9 cellular contexts compared by ENCODE assay signal in the genomic region with DNA sequence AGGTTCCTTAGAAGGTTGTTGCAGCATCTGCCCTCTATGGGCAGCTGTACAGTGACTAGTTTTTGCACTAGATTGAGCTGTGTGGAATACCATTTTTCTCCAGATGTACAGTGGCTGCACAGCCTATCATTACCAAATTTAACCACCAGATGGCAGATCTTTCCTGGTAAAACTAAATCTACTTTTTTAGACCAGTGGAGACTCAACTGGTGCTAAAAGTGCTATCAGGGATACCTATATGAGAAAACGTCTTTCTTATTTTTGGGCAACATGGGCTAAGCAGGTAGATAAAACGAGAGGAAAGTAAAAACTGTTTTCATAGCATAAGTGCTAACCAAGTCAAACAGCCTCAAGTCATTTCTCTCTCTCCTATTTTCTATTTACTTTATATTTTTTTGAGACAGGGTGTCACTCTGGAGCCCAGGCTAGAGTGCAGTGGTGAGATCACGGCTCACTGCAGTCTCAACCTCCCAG. TPM values are rescaled to one million over a fixed set of nuclear protein-coding genes. Genes with fewer than 3 reads are reported as not detected.
DNase-seq lines count a peak whose midpoint lies in the region; ATAC-seq and TF ChIP-seq lines count a peak whose summit lies in the region.
"Had no signal": no experiment of that assay in that cellular context is flagged by ENCODE, and none has a peak within 500 bp of the region (broad histone marks: within the 10 kb centered on the region; RNA-seq: fewer than 3 reads in every experiment).

No MANE protein-coding gene starts in this region.

- H3K4me3 ChIP-seq in CD8-positive, alpha-beta T cell (ENCODE audit: low read depth, low read length): no peak overlapping the region
- no peak overlapping the region for H3K4me3 ChIP-seq in ascending aorta
- no peak overlapping the region for H3K4me3 ChIP-seq in hepatocyte
- no peak overlapping the region for H3K4me3 ChIP-seq in spleen

- TF ChIP-seq POLR2A in spleen (IDR thresholded peaks at IDR 0.05): no peak

- intact Hi-C loops in CD8-positive, alpha-beta T cell (cut with DNase I, micrococcal nuclease): loop anchor here (1.0 to 5.0 kb wide), 4 partner anchors 212 to 1085 kb away; no protein-coding TSS in a partner anchor
- intact Hi-C loops in ascending aorta (cut with DNase I): loop anchor here (1.0 to 5.0 kb wide), 3 partner anchors 222 to 478 kb away; no protein-coding TSS in a partner anchor
- intact Hi-C loops in spleen (cut with DNase I; ENCODE audit: low total_unique reads): loop anchor here (10.0 kb wide), 1 partner anchor 475 kb away; no protein-coding TSS in a partner anchor

- WGBS in hepatocyte (ENCODE audit: low lambda C conversion rate, missing lambda C conversion rate): 54% methylated on average over 3 of the region's 3 CpGs
- 31 to 48% (median 35%) methylated on average over 3 of the region's 3 CpGs for WGBS in spleen, 5 donors

- H3K4me3 Mint-ChIP-seq in CD8-positive, alpha-beta T cell: no peak overlapping the region

- no peak overlapping the region for H3K27ac ChIP-seq in CD8-positive, alpha-beta T cell (ENCODE audit: low read depth, low read length)
- H3K27ac ChIP-seq in ascending aorta: no peak overlapping the region
- no peak overlapping the region for H3K27ac ChIP-seq in hepatocyte
- no peak overlapping the region for H3K27ac ChIP-seq in spleen

- ATAC-seq in CD8-positive, alpha-beta T cell: no peak
- ATAC-seq in GM18907 (IDR thresholded peaks at IDR 0.05; ENCODE audit: unreplicated experiment): peak; percentile 88
- ATAC-seq in HG03354 (IDR thresholded peaks at IDR 0.05; ENCODE audit: poor library complexity, severe bottlenecking, unreplicated experiment): peak; percentile 84

- no peaks in the 10 kb centered on the region for H4K20me1 ChIP-seq in hepatocyte (ENCODE audit: insufficient read depth, poor library complexity, severe bottlenecking)

- no peak overlapping the region for H2AFZ ChIP-seq in hepatocyte

- H3K79me2 ChIP-seq in hepatocyte: no peaks in the 10 kb centered on the region

- no peaks in the 10 kb centered on the region for H3K9me3 ChIP-seq in CD8-positive, alpha-beta T cell (ENCODE audit: low read length)
- H3K9me3 ChIP-seq in ascending aorta (no peaks in the 10 kb centered on the region), hepatocyte (ENCODE audit: low read depth) (no peaks in the 10 kb centered on the region), spleen (no peaks in the 10 kb centered on the region)

- H3K4me1 Mint-ChIP-seq in CD8-positive, alpha-beta T cell (ENCODE audit: low read depth): no peaks in the 10 kb centered on the region

- no peaks in the 10 kb centered on the region for H3K4me1 ChIP-seq in CD8-positive, alpha-beta T cell (ENCODE audit: insufficient read depth, low read length)
- H3K4me1 ChIP-seq in ascending aorta (no peaks in the 10 kb centered on the region), hepatocyte (ENCODE audit: insufficient read depth) (no peaks in the 10 kb centered on the region), spleen (no peaks in the 10 kb centered on the region)

- CTCF ChIA-PET in CD8-positive, alpha-beta T cell (lab: Charles Lee): interaction anchor here (0.9 to 3.3 kb wide), 6 partner anchors 9 to 479 kb away, joined by 3 to 14 read pairs (median 6); no protein-coding TSS in a partner anchor

- no peaks in the 10 kb centered on the region for H3K36me3 Mint-ChIP-seq in CD8-positive, alpha-beta T cell

- H3K27me3 Mint-ChIP-seq in CD8-positive, alpha-beta T cell (ENCODE audit: low read depth): peaks cover 5% of the 10 kb centered on the region

- no peaks in the 10 kb centered on the region for H3K27me3 ChIP-seq in CD8-positive, alpha-beta T cell (ENCODE audit: insufficient read depth, low read length)
- H3K27me3 ChIP-seq in ascending aorta (no peaks in the 10 kb centered on the region), hepatocyte (no peaks in the 10 kb centered on the region), spleen (replicated peaks in 1 of 7) (no peaks in the 10 kb centered on the region)

- H3K36me3 ChIP-seq in CD8-positive, alpha-beta T cell (ENCODE audit: insufficient read depth, low read length): no peaks in the 10 kb centered on the region
- H3K36me3 ChIP-seq in ascending aorta (no peaks in the 10 kb centered on the region), hepatocyte (replicated peaks; ENCODE audit: insufficient read depth, low read depth) (no peaks in the 10 kb centered on the region), spleen (no peaks in the 10 kb centered on the region)

- no peaks in the 10 kb centered on the region for H3K9me3 Mint-ChIP-seq in CD8-positive, alpha-beta T cell

- H3K4me2 ChIP-seq in hepatocyte: no peak overlapping the region

- TF ChIP-seq CTCF in CD8-positive, alpha-beta T cell (IDR thresholded peaks at IDR 0.05): peak; percentile 62
- peak; percentile 73 to 81 (median 79) for TF ChIP-seq CTCF in ascending aorta (IDR thresholded peaks at IDR 0.05)
- TF ChIP-seq CTCF in hepatocyte (IDR thresholded peaks at IDR 0.05; ENCODE audit: poor library complexity): peak; percentile 86
- TF ChIP-seq CTCF in spleen (IDR thresholded peaks at IDR 0.05 in 8 of 11, conservative IDR thresholded peaks at IDR 0.05 in 3 of 11): peak; percentile 49 to 88 (median 80)

- DNase-seq in CD8-positive, alpha-beta T cell: no peak
- DNase-seq in NCI-H460 (ENCODE audit: extremely low read depth, low read depth) (peak; percentile 51), ascending aorta (ENCODE audit: low spot score in 2 of 2) (no peak), hepatocyte (ENCODE audit: low spot score) (peak; percentile 80), spleen (no peak), activated T-cell treated with anti-CD3 and anti-CD28 coated beads for 4 hours (no peak)

- POLR2A ChIA-PET in CD8-positive, alpha-beta T cell (lab: Charles Lee): no interaction called here

- H3K9me2 ChIP-seq in hepatocyte (replicated peaks; ENCODE audit: insufficient read depth): no peaks in the 10 kb centered on the region

- H3K27ac Mint-ChIP-seq in CD8-positive, alpha-beta T cell: no peak overlapping the region

RNA-seq across cellular contexts. Expression of gene IGSF10, which starts 21.2 kb away (rescaled TPM):
- total RNA-seq in CD8-positive, alpha-beta T cell: not detected
- 0.14 and 0.15 TPM in 2 replicates for total RNA-seq in NCI-H460 (2014; rRNA removed; shearing (Covaris generic))
- polyA plus RNA-seq in NCI-H460 (2014; cell fraction: nucleus; rRNA removed): 0.01 and 0.25 TPM in 2 replicates
- total RNA-seq in ascending aorta: 1.7 TPM
- total RNA-seq in hepatocyte: 1.0 and 1.4 TPM in 2 replicates
- 0.12 and 0.75 TPM in 2 replicates for polyA plus RNA-seq in hepatocyte
- 1 to 10 TPM in 6 of 7 donors, under 1 TPM in 1; 0.43 to 8.5 (median 2.3) TPM for total RNA-seq in spleen
- polyA plus RNA-seq in spleen: under 1 TPM; 0.22 to 0.47 (median 0.32) TPM
- total RNA-seq: T-helper 2 cell treated with Interferon-gamma antibody and Interleukin-4, amounts not matched to agents 100 ng/mL and 5 ng/mL, for 36 hours had no signal

RNA-seq across cellular contexts. Expression of gene P2RY12, which starts 55.1 kb away (rescaled TPM):
- total RNA-seq in CD8-positive, alpha-beta T cell: not detected
- total RNA-seq in NCI-H460 (2014; rRNA removed; shearing (Covaris generic)): not detected in 2 replicates
- polyA plus RNA-seq in NCI-H460 (2014; cell fraction: nucleus; rRNA removed): not detected in 2 replicates
- not detected for total RNA-seq in ascending aorta
- total RNA-seq in hepatocyte: 0.07 and 0.48 TPM in 2 replicates
- not detected in 2 replicates for polyA plus RNA-seq in hepatocyte
- 10 to 100 TPM in 3 of 7 donors, 1 to 10 TPM in 4; 5.9 to 19.2 (median 7.5) TPM for total RNA-seq in spleen
- polyA plus RNA-seq in spleen: 1 to 10 TPM in 2 of 3 donors, under 1 TPM in 1; 0.78 to 2.9 (median 2.0) TPM
- total RNA-seq: T-helper 2 cell treated with Interferon-gamma antibody and Interleukin-4, amounts not matched to agents 100 ng/mL and 5 ng/mL, for 36 hours had no signal

Comparison
In these comparisons a context has a peak if more than half of its experiments do, and no peak if none do; other contexts are left out.
1. DNase-seq: peak in NCI-H460 (single experiment) and hepatocyte (single experiment); none in CD8-positive, alpha-beta T cell (0 of 7), ascending aorta (0 of 2), spleen (single experiment) and activated T-cell treated with anti-CD3 and anti-CD28 coated beads for 4 hours (single experiment).
2. Peak in every context shown above with its lines, with median percentiles within 50 percentile points of each other: CTCF ChIP-seq.